13 cellular contexts compared by ENCODE assay signal in the genomic region with DNA sequence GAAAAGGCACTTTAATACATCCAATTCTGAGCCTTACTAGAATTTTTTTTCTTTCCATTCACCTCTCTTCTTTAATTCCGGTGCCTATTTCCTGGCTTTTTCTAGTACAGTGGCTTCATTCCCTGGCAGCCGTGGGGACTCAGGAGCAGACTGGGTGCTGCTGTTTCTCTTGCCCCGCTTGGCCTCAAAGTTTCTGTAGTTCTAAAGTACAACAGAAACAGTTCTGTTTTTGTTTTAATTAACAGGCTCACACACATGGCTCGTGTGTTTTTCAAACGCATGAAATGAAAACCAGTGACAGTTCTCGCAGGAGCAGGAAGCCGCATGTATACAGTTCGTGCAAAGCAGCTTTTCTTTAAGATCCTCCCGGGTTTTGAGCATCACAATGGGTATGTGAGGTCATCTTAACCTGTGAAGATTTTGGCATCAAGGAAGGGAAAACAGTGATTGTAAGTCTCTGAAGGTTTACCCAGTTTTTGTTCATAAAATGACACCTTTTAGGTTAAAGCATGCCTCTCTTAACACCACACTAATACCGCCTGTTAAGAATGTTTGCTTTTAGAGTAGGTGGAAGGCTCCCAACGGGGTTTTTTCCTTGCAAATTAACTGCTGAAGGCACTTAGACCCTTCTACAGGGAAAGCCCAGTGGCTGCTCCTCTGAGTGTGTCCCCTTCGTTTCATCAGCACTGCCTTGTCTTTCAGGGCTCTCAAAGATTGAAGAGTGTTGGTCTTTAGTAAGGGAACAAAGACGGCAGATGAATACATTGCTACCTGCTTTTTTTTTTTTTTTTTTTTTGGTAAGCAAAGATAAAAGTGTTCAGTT. TPM values are rescaled to one million over a fixed set of nuclear protein-coding genes. Genes with fewer than 3 reads are reported as not detected.
A peak's percentile ranks its signal among the peaks of the same experiment; 100 is the strongest.
DNase-seq lines count a peak whose midpoint lies in the region; ATAC-seq, FAIRE-seq and TF ChIP-seq lines count a peak whose summit lies in the region.
"Had no signal": no experiment of that assay in that cellular context is flagged by ENCODE, and none has a peak within 500 bp of the region (broad histone marks: within the 10 kb centered on the region; RNA-seq: fewer than 3 reads in every experiment).

No MANE protein-coding gene starts in this region.

- DNase-seq in right atrium auricular region (ENCODE audit: low spot score) (no peak), left ventricle myocardium superior (no peak), astrocyte of the cerebellum (ENCODE audit: low read depth) (no peak), AG20443 (ENCODE audit: low spot score) (no peak), NCI-H2029 (lab: John Stamatoyannopoulos, UW) (no peak), RCC 7860 (ENCODE audit: low spot score) (no peak)
- no peak for DNase-seq in effector memory CD8-positive, alpha-beta T cell
- DNase-seq: activated CD4-positive, alpha-beta T cell treated with anti-CD3 and anti-CD28 coated beads, Interleukin-2, amount 10 ng/mL, durations not matched to agents 24 days and 14 days; erythroblast; stimulated activated CD4-positive, alpha-beta T cell treated with anti-CD3 and anti-CD28 coated beads, Interleukin-12 subunit alpha, Interleukin-12 subunit beta, amount 100 ng/mL, for 4 hours had no signal

- peak overlapping the region; percentile 60 to 70 for H3K27ac ChIP-seq in right atrium auricular region

- intact Hi-C loops in left ventricle myocardium superior (cut with micrococcal nuclease): loop anchor here (10.0 kb wide), 1 partner anchor 175 kb away; no protein-coding TSS in a partner anchor

- H3K4me3 Mint-ChIP-seq in effector memory CD8-positive, alpha-beta T cell: no peak overlapping the region
- H3K4me3 Mint-ChIP-seq: activated CD4-positive, alpha-beta T cell treated with anti-CD3 and anti-CD28 coated beads, Interleukin-2, amount 10 ng/mL, durations not matched to agents 24 days and 14 days; activated naive CD8-positive, alpha-beta T cell; stimulated activated memory B cell treated with anti-CD40 and anti-IgM and Interleukin-4, amounts not matched to agents 10 μg/mL and 1 μg/mL and 100 μg/mL, for 72 hours had no signal

- peaks cover 0 to 38% of the 10 kb centered on the region in 2 donors for H3K4me1 ChIP-seq in right atrium auricular region
- H3K4me1 ChIP-seq in mucosa of stomach (ENCODE audit: control insufficient read depth, insufficient read depth, low read length): peaks cover 21% of the 10 kb centered on the region

- TF ChIP-seq CTCF in right atrium auricular region (IDR thresholded peaks at IDR 0.05) (no peak), astrocyte of the cerebellum (IDR thresholded peaks at IDR 0.05; ENCODE audit: low read depth, low read length, missing control alignments) (no peak)

- H3K27me3 ChIP-seq in right atrium auricular region: no peaks in the 10 kb centered on the region
- peaks cover 21% of the 10 kb centered on the region for H3K27me3 ChIP-seq in mucosa of stomach (ENCODE audit: control insufficient read depth, insufficient read depth, low read length)

- in situ Hi-C loops in astrocyte of the cerebellum (cut with HindIII; ENCODE audit: low sequenced_read_pairs): no loop called here

- ATAC-seq in left ventricle myocardium superior: no peak
- no peak for ATAC-seq in effector memory CD8-positive, alpha-beta T cell (replicated peaks)
- ATAC-seq: stimulated activated memory B cell treated with anti-CD40 and anti-IgM and Interleukin-4, amounts not matched to agents 10 μg/mL and 1 μg/mL and 100 μg/mL, for 72 hours had no signal

- no peaks in the 10 kb centered on the region for H3K36me3 ChIP-seq in right atrium auricular region
- H3K36me3 ChIP-seq in mucosa of stomach (ENCODE audit: control insufficient read depth, insufficient read depth, low read length): no peaks in the 10 kb centered on the region

- peaks cover 3% of the 10 kb centered on the region for H3K36me3 Mint-ChIP-seq in effector memory CD8-positive, alpha-beta T cell (ENCODE audit: insufficient read depth)
- H3K36me3 Mint-ChIP-seq: activated naive CD8-positive, alpha-beta T cell; stimulated activated memory B cell treated with anti-CD40 and anti-IgM and Interleukin-4, amounts not matched to agents 10 μg/mL and 1 μg/mL and 100 μg/mL, for 72 hours had no signal

- H3K9me3 Mint-ChIP-seq in effector memory CD8-positive, alpha-beta T cell: no peaks in the 10 kb centered on the region
- H3K9me3 Mint-ChIP-seq: activated CD4-positive, alpha-beta T cell treated with anti-CD3 and anti-CD28 coated beads, Interleukin-2, amount 10 ng/mL, durations not matched to agents 24 days and 14 days; stimulated activated memory B cell treated with anti-CD40 and anti-IgM and Interleukin-4, amounts not matched to agents 10 μg/mL and 1 μg/mL and 100 μg/mL, for 72 hours had no signal

- peak overlapping the region; percentile 26 for H3K9ac ChIP-seq in mucosa of stomach (ENCODE audit: low read length)

- no peak overlapping the region for H3K27ac Mint-ChIP-seq in effector memory CD8-positive, alpha-beta T cell
- H3K27ac Mint-ChIP-seq: activated CD4-positive, alpha-beta T cell treated with anti-CD3 and anti-CD28 coated beads, Interleukin-2, amount 10 ng/mL, durations not matched to agents 24 days and 14 days; activated naive CD8-positive, alpha-beta T cell; stimulated activated memory B cell treated with anti-CD40 and anti-IgM and Interleukin-4, amounts not matched to agents 10 μg/mL and 1 μg/mL and 100 μg/mL, for 72 hours had no signal

- peaks cover 16 to 53% of the 10 kb centered on the region in 2 donors for H3K27me3 Mint-ChIP-seq in effector memory CD8-positive, alpha-beta T cell

- H3K4me1 Mint-ChIP-seq in effector memory CD8-positive, alpha-beta T cell (ENCODE audit: low read depth in 2 of 2): peaks cover 4 to 6% of the 10 kb centered on the region in 2 donors
- H3K4me1 Mint-ChIP-seq: stimulated activated memory B cell treated with anti-CD40 and anti-IgM and Interleukin-4, amounts not matched to agents 10 μg/mL and 1 μg/mL and 100 μg/mL, for 72 hours had no signal

- no peaks in the 10 kb centered on the region for H3K9me3 ChIP-seq in right atrium auricular region
- no peaks in the 10 kb centered on the region for H3K9me3 ChIP-seq in mucosa of stomach (ENCODE audit: control insufficient read depth, low read length)

- no peak for FAIRE-seq in RCC 7860 (lab: Jason Lieb, UNC)

- H3K4me3 ChIP-seq in right atrium auricular region (peak overlapping the region in 1 of 2 donors; percentile 12), astrocyte of the cerebellum (ENCODE audit: low read depth, low read length) (peak overlapping the region; percentile 10), mucosa of stomach (ENCODE audit: low read length) (no peak overlapping the region)

RNA-seq across cellular contexts. Expression of gene FZD7, which starts 5.8 kb away (rescaled TPM):
- total RNA-seq in right atrium auricular region (10 to 100 TPM; 14.1 to 24.5 TPM), left ventricle myocardium superior (24.6 TPM)

RNA-seq across cellular contexts. Expression of gene KIAA2012, which starts 33.6 kb away (rescaled TPM):
- not detected for total RNA-seq in right atrium auricular region
- not detected for total RNA-seq in left ventricle myocardium superior
- total RNA-seq: activated CD4-positive, alpha-beta T cell treated with anti-CD3 and anti-CD28 coated beads, Interleukin-2, amount 10 ng/mL, durations not matched to agents 24 days and 14 days had no signal
